ENCODE assay signal across 1 cellular context in genomic region chr7:1228535-1229333, GRCh38.
A peak's percentile ranks its signal among the peaks of the same experiment; 100 is the strongest.
TF ChIP-seq lines count a peak whose summit lies in the region.

No MANE protein-coding gene starts in this region.

TF ChIP-seq in HepG2, 621 proteins besides CTCF, POLR2A, EP300 and RAD21:
- TF ChIP-seq YEATS2 (CRISPR knock-in tag; IDR thresholded peaks at IDR 0.05; ENCODE audit: borderline replicate concordance) (no peak), EZH2 (conservative IDR thresholded peaks at IDR 0.05; ENCODE audit: low read depth, low read length) (0 out of 2 replicates have a peak, but pooled peaks have one; percentile 19), HNRNPK (IDR thresholded peaks at IDR 0.05; ENCODE audit: low read depth, low read length, poor library complexity, severe bottlenecking) (peak; percentile 49), ZNF816 (CRISPR knock-in tag; IDR thresholded peaks at IDR 0.05; ENCODE audit: borderline replicate concordance) (no peak), CHCHD3 (CRISPR knock-in tag; IDR thresholded peaks at IDR 0.05) (no peak), PBX3 (CRISPR knock-in tag; IDR thresholded peaks at IDR 0.05; ENCODE audit: borderline replicate concordance) (no peak), ZNF20 (CRISPR knock-in tag; IDR thresholded peaks at IDR 0.05) (no peak), CBX2 (IDR thresholded peaks at IDR 0.05; ENCODE audit: low read depth, low read length) (peak; percentile 95), CBX2 (CRISPR knock-in tag; IDR thresholded peaks at IDR 0.05; ENCODE audit: low read depth) (no peak), AHR (CRISPR knock-in tag; IDR thresholded peaks at IDR 0.05) (no peak), ZNF441 (CRISPR knock-in tag; IDR thresholded peaks at IDR 0.05; ENCODE audit: borderline replicate concordance) (no peak), ZNF318 (CRISPR knock-in tag; IDR thresholded peaks at IDR 0.05) (no peak), ZGPAT (CRISPR knock-in tag; IDR thresholded peaks at IDR 0.05) (no peak), HOXD1 (CRISPR knock-in tag; IDR thresholded peaks at IDR 0.05) (no peak), TCF12 (IDR thresholded peaks at IDR 0.05) (no peak), TCF12 (CRISPR knock-in tag; IDR thresholded peaks at IDR 0.05) (no peak), TBL1XR1 (IDR thresholded peaks at IDR 0.05; ENCODE audit: borderline replicate concordance, low read length, partially characterized antibody) (no peak), FOXA3 (CRISPR knock-in tag; IDR thresholded peaks at IDR 0.05) (no peak), NFE2L2 (IDR thresholded peaks at IDR 0.05; ENCODE audit: low read length) (no peak), ZNF572 (CRISPR knock-in tag; IDR thresholded peaks at IDR 0.05) (no peak), KDM1A (CRISPR knock-in tag; IDR thresholded peaks at IDR 0.05) (no peak), ZMYM2 (CRISPR knock-in tag; IDR thresholded peaks at IDR 0.05) (no peak), ZUFSP (CRISPR knock-in tag; IDR thresholded peaks at IDR 0.05; ENCODE audit: borderline replicate concordance) (no peak), ZXDC (CRISPR knock-in tag; IDR thresholded peaks at IDR 0.05) (no peak)
